In genomic region chr18:8446936-8447335, GRCh38 we compare ENCODE assay signal across 7 cellular contexts.
DNase-seq lines count a peak whose midpoint lies in the region; ATAC-seq, FAIRE-seq and TF ChIP-seq lines count a peak whose summit lies in the region.
"Not testable (repeated sequence)": the region's sequence is repeated elsewhere in the genome, so short reads cannot be mapped to it uniquely, and the experiment has no call there.

No MANE protein-coding gene starts in this region.

- not testable (repeated sequence) for H3K4me1 Mint-ChIP-seq in osteocyte (ENCODE audit: unreplicated experiment)

- H3K4me1 ChIP-seq in PC-3 (ENCODE audit: insufficient read depth, low read length), result peaks cover 30% of the 10 kb centered on the region
- not testable (repeated sequence) for H3K4me1 ChIP-seq in mammary epithelial cell (ENCODE audit: insufficient read depth, low read length)
- peaks cover 14% of the 10 kb centered on the region for H3K4me1 ChIP-seq in foreskin keratinocyte

- H3K27me3 ChIP-seq in PC-3 (ENCODE audit: low read length); mammary epithelial cell (ENCODE audit: insufficient read depth, low read length); bronchial epithelial cell (ENCODE audit: control insufficient read depth, insufficient read depth, low read length); foreskin keratinocyte: not testable (repeated sequence)

- H3K36me3 ChIP-seq in PC-3 (ENCODE audit: low read depth, low read length); mammary epithelial cell (ENCODE audit: insufficient read depth, low read length); bronchial epithelial cell (ENCODE audit: control insufficient read depth, insufficient read depth, low read length): not testable (repeated sequence)

- H3K27me3 Mint-ChIP-seq in osteocyte (ENCODE audit: unreplicated experiment), result peaks cover 42% of the 10 kb centered on the region

- H3K9me3 Mint-ChIP-seq in osteocyte (ENCODE audit: unreplicated experiment), result not testable (repeated sequence)

- WGBS in mammary epithelial cell (ENCODE audit: low coverage, missing lambda C conversion rate), result 33% methylated on average over 5 of the region's 5 CpGs

- H3K9me3 ChIP-seq in PC-3 (ENCODE audit: low read length); mammary epithelial cell (replicated peaks; ENCODE audit: insufficient read depth, low read length): not testable (repeated sequence)

- H3K4me2 ChIP-seq in PC-3 (ENCODE audit: low read length), result peak overlapping the region; percentile 29; the same call in 1 of the 2 replicates
- H3K4me2 ChIP-seq in mammary epithelial cell (ENCODE audit: insufficient read depth, low read depth, low read length), result not testable (repeated sequence)

- in situ Hi-C loops in mammary epithelial cell (cut with MboI; ENCODE audit: low sequenced_read_pairs in 2 of 2), result not testable (repeated sequence)

- CTCF ChIA-PET in PC-3 (lab: Charles Lee); mammary epithelial cell (lab: Charles Lee; ENCODE audit: low non-redundant PET): not testable (repeated sequence)

- H3K79me2 ChIP-seq in PC-3 (ENCODE audit: low read length); mammary epithelial cell (ENCODE audit: insufficient read depth, low read length): not testable (repeated sequence)

- not testable (repeated sequence) for H4K20me1 ChIP-seq in PC-3 (ENCODE audit: low read length); mammary epithelial cell (ENCODE audit: insufficient read depth, low read length)

- POLR2A ChIA-PET in PC-3 (lab: Charles Lee; ENCODE audit: unreplicated experiment), result interaction anchor here (0.6 kb wide), 1 partner anchor 869 kb away, joined by 19 read pairs; no protein-coding TSS in a partner anchor

- peak overlapping the region; percentile 72 for H2AFZ ChIP-seq in PC-3 (ENCODE audit: low read length)
- H2AFZ ChIP-seq in mammary epithelial cell (ENCODE audit: low read depth, low read length), result not testable (repeated sequence)

- not testable (repeated sequence) for H3K27ac Mint-ChIP-seq in osteocyte (ENCODE audit: unreplicated experiment)

- not testable (repeated sequence) for BruUV-seq in PC-3 (replicated peaks; lab: Mats Ljungman, UMichigan); mammary epithelial cell (replicated peaks; lab: Mats Ljungman, UMichigan)

- dilution Hi-C loops in mammary epithelial cell (cut with HindIII; ENCODE audit: low sequenced_read_pairs), result loop anchor here (10.0 kb wide), 1 partner anchor 52 kb away; no protein-coding TSS in a partner anchor

- H3K9ac ChIP-seq in PC-3 (ENCODE audit: low read length), result peak overlapping the region; percentile 51; the same call in 1 of the 2 replicates
- H3K9ac ChIP-seq in mammary epithelial cell (ENCODE audit: insufficient read depth, low read length), result not testable (repeated sequence)

- intact Hi-C loops in PC-3 (cut with micrococcal nuclease), result loop anchor here (10.0 kb wide), 1 partner anchor 58 kb away; no protein-coding TSS in a partner anchor
- intact Hi-C loops in mammary epithelial cell (cut with micrococcal nuclease), result not testable (repeated sequence)

- H3K9me2 ChIP-seq in PC-3 (replicated peaks; ENCODE audit: low read length), result not testable (repeated sequence)

- not testable (repeated sequence) for H3K4me3 Mint-ChIP-seq in osteocyte (ENCODE audit: unreplicated experiment)

- not testable (repeated sequence) for FAIRE-seq in bronchial epithelial cell (lab: Jason Lieb, UNC)

- H3K36me3 Mint-ChIP-seq in osteocyte (ENCODE audit: unreplicated experiment), result not testable (repeated sequence)

- peak overlapping the region; percentile 89 for H3K27ac ChIP-seq in PC-3 (ENCODE audit: low read length)
- not testable (repeated sequence) for H3K27ac ChIP-seq in mammary epithelial cell (ENCODE audit: insufficient read depth, low read depth, low read length); foreskin keratinocyte
- H3K27ac ChIP-seq in epithelial cell of prostate, result peak overlapping the region; percentile 57

- TF ChIP-seq CTCF in PC-3 (conservative IDR thresholded peaks at IDR 0.05; ENCODE audit: low read depth, low read length); mammary epithelial cell (conservative IDR thresholded peaks at IDR 0.05 in 1 of 2, IDR thresholded peaks at IDR 0.05 in 1 of 2; ENCODE audit: extremely low read depth in 1 of 2, insufficient read depth in 1 of 2, low read depth in 1 of 2, low read length in 2 of 2); bronchial epithelial cell (IDR thresholded peaks at IDR 0.05; ENCODE audit: insufficient read depth, low read length, severe bottlenecking); epithelial cell of esophagus (IDR thresholded peaks at IDR 0.05; ENCODE audit: insufficient read depth, low read depth, low read length, missing control alignments); foreskin keratinocyte (conservative IDR thresholded peaks at IDR 0.05); osteocyte (IDR thresholded peaks at IDR 0.05): not testable (repeated sequence)

- DNase-seq in PC-3 (peak; percentile 70), mammary epithelial cell (peak; percentile 29), bronchial epithelial cell (ENCODE audit: low read depth) (peak; percentile 67), epithelial cell of esophagus (ENCODE audit: low read depth) (peak; percentile 62), foreskin keratinocyte (peak; percentile 27 to 68), osteocyte (ENCODE audit: extremely low spot score, unreplicated experiment) (peak; percentile 32)
- DNase-seq in epithelial cell of prostate (ENCODE audit: low read depth, low spot score), result not testable (repeated sequence)

- not testable (repeated sequence) for H3K4me3 ChIP-seq in PC-3 (ENCODE audit: low read length); mammary epithelial cell (replicated peaks in 1 of 3; ENCODE audit: insufficient read depth in 1 of 3, low read depth in 2 of 3, low read length in 3 of 3); bronchial epithelial cell (ENCODE audit: low read depth, low read length); epithelial cell of esophagus (ENCODE audit: low read length)

- H3F3A ChIP-seq in PC-3 (ENCODE audit: low read length, unreplicated experiment), result not testable (repeated sequence)

- not testable (repeated sequence) for ATAC-seq in PC-3, foreskin keratinocyte
